In genomic region chr6:146657432-146657831, GRCh38 we compare ENCODE assay signal across 27 cellular contexts. TPM values are rescaled to one million over a fixed set of nuclear protein-coding genes. Genes with fewer than 3 reads are reported as not detected.
"Had no signal": no experiment of that assay in that cellular context is flagged by ENCODE, and none has a peak within 500 bp of the region (broad histone marks: within the 10 kb centered on the region; RNA-seq: fewer than 3 reads in every experiment).

No MANE protein-coding gene starts in this region.

- H3K9me3 ChIP-seq: ovary, psoas muscle, right lobe of liver, sigmoid colon, stomach, thoracic aorta, thyroid gland, tibial nerve, upper lobe of left lung, vagina had no signal

- DNase-seq: naive thymus-derived CD8-positive, alpha-beta T cell; nephron progenitor cell; occipital lobe; ovary; right cardiac atrium; right lobe of liver; sigmoid colon; small intestine; stimulated activated CD4-positive, alpha-beta T cell treated with anti-CD3 and anti-CD28 coated beads, Interleukin-15, amount 100 ng/mL, for 24 hours; stimulated activated CD4-positive, alpha-beta T cell treated with anti-CD3 and anti-CD28 coated beads, Interleukin-2, amount 100 ng/mL, for 24 hours; stimulated activated CD4-positive, alpha-beta T cell treated with anti-CD3 and anti-CD28 coated beads, Interleukin-2, amount 100 ng/mL, for 48 hours; stimulated activated CD4-positive, alpha-beta T cell treated with anti-CD3 and anti-CD28 coated beads, Interleukin-4, amount 100 ng/mL, for 24 hours; stimulated activated naive B cell treated with anti-CD40 and anti-IgM and Interleukin-4, amounts not matched to agents 10 μg/mL and 1 μg/mL and 100 μg/mL, for 72 hours; stimulated activated naive CD4-positive, alpha-beta T cell treated with Interleukin-2 at 50 U/mL for 16 hours; stomach; thyroid gland; trophoblast cell had no signal

- H3K4me3 Mint-ChIP-seq: naive thymus-derived CD8-positive, alpha-beta T cell; natural killer cell treated with Interleukin-12 subunit alpha and Interleukin-12 subunit beta and Interleukin-15 and Interleukin-18, amount 100 ng/mL, for 72 hours; nephron progenitor cell; neural crest cell; stimulated activated naive B cell treated with anti-CD40 and anti-IgM and Interleukin-4, amounts not matched to agents 10 μg/mL and 1 μg/mL and 100 μg/mL, for 72 hours; stimulated activated naive CD8-positive, alpha-beta T cell treated with anti-CD3 and anti-CD28 coated beads, Interleukin-15, Interleukin-2, amounts not matched to agents 100 ng/mL and 50 ng/mL, for 24 hours had no signal

- H3K27ac ChIP-seq: ovary, parathyroid adenoma, psoas muscle, right lobe of liver, sigmoid colon, stomach, thoracic aorta, thyroid gland, upper lobe of left lung, vagina had no signal

- H3K4me1 Mint-ChIP-seq: naive thymus-derived CD8-positive, alpha-beta T cell; nephron progenitor cell; neural crest cell; stimulated activated naive B cell treated with anti-CD40 and anti-IgM and Interleukin-4, amounts not matched to agents 10 μg/mL and 1 μg/mL and 100 μg/mL, for 72 hours had no signal

- H3K9me3 Mint-ChIP-seq: nephron progenitor cell; neural crest cell; stimulated activated naive CD8-positive, alpha-beta T cell treated with anti-CD3 and anti-CD28 coated beads, Interleukin-15, Interleukin-2, amounts not matched to agents 100 ng/mL and 50 ng/mL, for 24 hours had no signal

- H3K27me3 Mint-ChIP-seq: natural killer cell treated with Interleukin-12 subunit alpha and Interleukin-12 subunit beta and Interleukin-15 and Interleukin-18, amount 100 ng/mL, for 72 hours; progenitor cell of endocrine pancreas; stimulated activated naive B cell treated with anti-CD40 and anti-IgM and Interleukin-4, amounts not matched to agents 10 μg/mL and 1 μg/mL and 100 μg/mL, for 72 hours; stimulated activated naive CD8-positive, alpha-beta T cell treated with anti-CD3 and anti-CD28 coated beads, Interleukin-15, Interleukin-2, amounts not matched to agents 100 ng/mL and 50 ng/mL, for 24 hours had no signal

- H3K4me3 ChIP-seq: ovary, psoas muscle, right lobe of liver, sigmoid colon, stomach, thoracic aorta, thyroid gland, tibial nerve, upper lobe of left lung, vagina had no signal

- H3K36me3 Mint-ChIP-seq: natural killer cell treated with Interleukin-12 subunit alpha and Interleukin-12 subunit beta and Interleukin-15 and Interleukin-18, amount 100 ng/mL, for 72 hours had no signal

- H3K36me3 ChIP-seq: ovary, right lobe of liver, sigmoid colon, stomach, thoracic aorta, thyroid gland, tibial nerve, upper lobe of left lung, vagina had no signal

- H3K9ac ChIP-seq: parathyroid adenoma had no signal

- H3K27me3 ChIP-seq: ovary, sigmoid colon, stomach, thyroid gland, tibial nerve, upper lobe of left lung, vagina had no signal

- H2AFZ ChIP-seq: parathyroid adenoma had no signal

- H3K79me2 ChIP-seq: parathyroid adenoma had no signal

- ATAC-seq: naive thymus-derived CD8-positive, alpha-beta T cell; psoas muscle; right cardiac atrium; right lobe of liver; stimulated activated naive B cell treated with anti-CD40 and anti-IgM and Interleukin-4, amounts not matched to agents 10 μg/mL and 1 μg/mL and 100 μg/mL, for 72 hours had no signal

- H3K27ac Mint-ChIP-seq: naive thymus-derived CD8-positive, alpha-beta T cell; natural killer cell treated with Interleukin-12 subunit alpha and Interleukin-12 subunit beta and Interleukin-15 and Interleukin-18, amount 100 ng/mL, for 72 hours; nephron progenitor cell; progenitor cell of endocrine pancreas; stimulated activated naive B cell treated with anti-CD40 and anti-IgM and Interleukin-4, amounts not matched to agents 10 μg/mL and 1 μg/mL and 100 μg/mL, for 72 hours; stimulated activated naive CD8-positive, alpha-beta T cell treated with anti-CD3 and anti-CD28 coated beads, Interleukin-15, Interleukin-2, amounts not matched to agents 100 ng/mL and 50 ng/mL, for 24 hours had no signal

- H3K4me1 ChIP-seq: parathyroid adenoma, psoas muscle, right lobe of liver, sigmoid colon, stomach, thyroid gland, tibial nerve, upper lobe of left lung, vagina had no signal

RNA-seq across cellular contexts. Expression of gene ADGB, which starts 58.7 kb away (rescaled TPM):
- polyA plus RNA-seq: naive thymus-derived CD8-positive, alpha-beta T cell; ovary; psoas muscle; right cardiac atrium; small intestine; stomach had no signal
